Comparison of ENCODE assay signal across 8 cellular contexts in genomic region chrX:21839334-21840198, GRCh38. TPM values are rescaled to one million over a fixed set of nuclear protein-coding genes. Genes with fewer than 3 reads are reported as not detected.
DNase-seq lines count a peak whose midpoint lies in the region; ATAC-seq and TF ChIP-seq lines count a peak whose summit lies in the region.

Gene MBTPS2, plus strand, starts transcription at chrX:21839617. Its CDS starts 118 bp downstream, at chrX:21839735.

- TF ChIP-seq CTCF in OCI-LY3 (IDR thresholded peaks at IDR 0.05; ENCODE audit: low read depth, low read length) (peak; percentile 32), mucosa of descending colon (IDR thresholded peaks at IDR 0.05) (no peak)

- peak within 1 kb of the TSS; percentile 62 for H3K27ac ChIP-seq in OCI-LY3 (ENCODE audit: low read length)
- peak within 1 kb of the TSS; percentile 32 for H3K27ac ChIP-seq in epithelial cell of prostate

- ATAC-seq in GM21526 (IDR thresholded peaks at IDR 0.05; ENCODE audit: low FRiP score, unreplicated experiment) (peak; percentile 82), mucosa of descending colon (peak; percentile 99)

- peak within 1 kb of the TSS; percentile 98 for H3K4me2 ChIP-seq in OCI-LY3 (ENCODE audit: low read length)

- DNase-seq in DMS 273 treated with DMSO at 0.1 percent for 48 hours (lab: John Stamatoyannopoulos, UW) (peak; percentile 81), HuH-7 (ENCODE audit: low spot score) (peak; percentile 24), activated T-cell treated with anti-CD3 and anti-CD28 coated beads for 1 hour (ENCODE audit: low read depth) (peak; percentile 67), epithelial cell of prostate (ENCODE audit: low read depth, low spot score) (peak; percentile 64), mucosa of descending colon (peak; percentile 82 to 89 (median 88))
- DNase-seq in stimulated activated CD8-positive, alpha-beta memory T cell treated with anti-CD3 and anti-CD28 coated beads, Interleukin-4, amount 100 ng/mL, for 1 hour (ENCODE audit: low read depth in 2 of 2, low spot score in 1 of 2) = peak; percentile 36 to 66

- intact Hi-C loops in mucosa of descending colon (cut with DNase I, micrococcal nuclease) = no loop called here

- peak within 1 kb of the TSS; percentile 93 for H3K9ac ChIP-seq in OCI-LY3 (ENCODE audit: low read length)

- H3K27me3 ChIP-seq in OCI-LY3 (ENCODE audit: low read depth, low read length) = no peaks in the 10 kb centered on the region

- H3K4me1 ChIP-seq in OCI-LY3 (ENCODE audit: low read length) (peaks cover 11% of the 10 kb centered on the region; the same call in 1 of the 2 replicates), mucosa of descending colon (ENCODE audit: low read depth) (no peaks in the 10 kb centered on the region)

- H3K4me3 ChIP-seq in OCI-LY3 (ENCODE audit: low read length) = peak within 1 kb of the TSS; percentile 84
- peak within 1 kb of the TSS; percentile 28 for H3K4me3 ChIP-seq in mucosa of descending colon

- peak within 1 kb of the TSS; percentile 94 for H2AFZ ChIP-seq in OCI-LY3 (ENCODE audit: low read depth, low read length)

- no peaks in the 10 kb centered on the region for H3K36me3 ChIP-seq in OCI-LY3 (replicated peaks; ENCODE audit: low read depth, low read length)
- no peaks in the 10 kb centered on the region for H3K36me3 ChIP-seq in mucosa of descending colon (ENCODE audit: low read depth)

- peaks cover 16% of the 10 kb centered on the region for H3K79me2 ChIP-seq in OCI-LY3 (ENCODE audit: low read length)

- H4K20me1 ChIP-seq in OCI-LY3 (ENCODE audit: insufficient read depth, low read length) = no peaks in the 10 kb centered on the region

- H3K9me3 ChIP-seq in OCI-LY3 (ENCODE audit: insufficient read depth, low read length) (no peaks in the 10 kb centered on the region), mucosa of descending colon (no peaks in the 10 kb centered on the region)

RNA-seq across cellular contexts. Expression of gene MBTPS2, which starts in this region (rescaled TPM):
- 10 to 100 TPM in 1 of 3 donors, 1 to 10 TPM in 2; 8.2 to 12.0 (median 9.5) TPM for total RNA-seq in mucosa of descending colon

Comparison
In these comparisons a context has a peak if more than half of its experiments do, and no peak if none do; other contexts are left out.
1. Peak in every context shown above with its lines: DNase-seq, ATAC-seq, H3K4me3 ChIP-seq and H3K27ac ChIP-seq.
2. DNase-seq: peak in every context shown above with its lines; median percentile 88 in mucosa of descending colon; 81 in DMS 273 treated with DMSO at 0.1 percent for 48 hours; 67 in activated T-cell treated with anti-CD3 and anti-CD28 coated beads for 1 hour; 64 in epithelial cell of prostate; 51 in stimulated activated CD8-positive, alpha-beta memory T cell treated with anti-CD3 and anti-CD28 coated beads, Interleukin-4, amount 100 ng/mL, for 1 hour; 24 in HuH-7.